27 cellular contexts compared by ENCODE assay signal in genomic region chr2:88809216-88809615, GRCh38.
"Had no signal": no experiment of that assay in that cellular context is flagged by ENCODE, and none has a peak within 500 bp of the region (broad histone marks: within the 10 kb centered on the region; RNA-seq: fewer than 3 reads in every experiment).

No MANE protein-coding gene starts in this region.

- H3K27me3 ChIP-seq: ascending aorta, breast epithelium, cardiac muscle cell, colonic mucosa, foreskin keratinocyte had no signal

- DNase-seq: activated CD4-positive, alpha-beta memory T cell treated with anti-CD3 and anti-CD28 coated beads, Interleukin-2, amount 10 ng/mL, durations not matched to agents 7 days and 5 days; activated CD4-positive, alpha-beta T cell treated with anti-CD3 and anti-CD28 coated beads for 36 hours; activated CD4-positive, CD25-positive, alpha-beta regulatory T cell; activated CD4-positive, CD25-positive, alpha-beta regulatory T cell treated with anti-CD3 and anti-CD28 coated beads, Interleukin-2, amount 50 U/mL, for 72 hours; activated CD8-positive, alpha-beta memory T cell treated with anti-CD3 and anti-CD28 coated beads, Interleukin-2, amount 50 U/mL, for 48 hours; activated gamma-delta T cell; activated naive CD4-positive, alpha-beta T cell; activated naive CD4-positive, alpha-beta T cell treated with anti-CD3 and anti-CD28 coated beads, Interleukin-2, amount 10 ng/mL, durations not matched to agents 7 days and 5 days; activated naive CD8-positive, alpha-beta T cell treated with anti-CD3 and anti-CD28 coated beads, Interleukin-2, amount 10 ng/mL, durations not matched to agents 7 days and 5 days; activated T-cell treated with anti-CD3 and anti-CD28 coated beads for 4 hours; activated T-cell treated with anti-CD3 and anti-CD28 coated beads, Interleukin-2, amount 50 U/mL, for 24 hours; activated T-cell treated with anti-CD3 and anti-CD28 coated beads, Interleukin-2, amount 50 U/mL, for 72 hours; central memory CD4-positive, alpha-beta T cell; cerebellar nuclear complex; colonic mucosa; effector CD8-positive, alpha-beta T cell; gastrocnemius medialis; glutamatergic neuron; heart left ventricle; T-helper 2 cell had no signal

- H3K4me3 Mint-ChIP-seq: activated CD4-positive, alpha-beta memory T cell treated with anti-CD3 and anti-CD28 coated beads, Interleukin-2, amount 10 ng/mL, durations not matched to agents 7 days and 5 days; activated CD4-positive, alpha-beta T cell treated with anti-CD3 and anti-CD28 coated beads for 36 hours; activated CD4-positive, alpha-beta T cell treated with anti-CD3 and anti-CD28 coated beads, Interleukin-2, amount 10 ng/mL, durations not matched to agents 24 days and 14 days; activated naive CD4-positive, alpha-beta T cell treated with anti-CD3 and anti-CD28 coated beads, Interleukin-2, amount 10 ng/mL, durations not matched to agents 7 days and 5 days; activated naive CD8-positive, alpha-beta T cell treated with anti-CD3 and anti-CD28 coated beads, Interleukin-2, amount 10 ng/mL, durations not matched to agents 7 days and 5 days; activated T-cell treated with anti-CD3 and anti-CD28 coated beads, Interleukin-2, amount 50 U/mL, for 24 hours; activated T-cell treated with anti-CD3 and anti-CD28 coated beads, Interleukin-2, amount 50 U/mL, for 72 hours; brain had no signal

- H3K9me3 ChIP-seq: ascending aorta, breast epithelium, colonic mucosa, gastrocnemius medialis, heart left ventricle had no signal

- H3K27ac Mint-ChIP-seq: activated CD4-positive, alpha-beta memory T cell treated with anti-CD3 and anti-CD28 coated beads, Interleukin-2, amount 10 ng/mL, durations not matched to agents 7 days and 5 days; activated CD4-positive, alpha-beta T cell treated with anti-CD3 and anti-CD28 coated beads for 36 hours; activated CD4-positive, alpha-beta T cell treated with anti-CD3 and anti-CD28 coated beads, Interleukin-2, amount 10 ng/mL, durations not matched to agents 24 days and 14 days; activated naive CD4-positive, alpha-beta T cell treated with anti-CD3 and anti-CD28 coated beads, Interleukin-2, amount 10 ng/mL, durations not matched to agents 7 days and 5 days; activated naive CD4-positive, alpha-beta T cell treated with anti-CD3 and anti-CD28 coated beads, Interleukin-2, amount 50 U/mL, for 72 hours; activated naive CD8-positive, alpha-beta T cell treated with anti-CD3 and anti-CD28 coated beads, Interleukin-2, amount 10 ng/mL, durations not matched to agents 7 days and 5 days; activated T-cell treated with anti-CD3 and anti-CD28 coated beads, Interleukin-2, amount 50 U/mL, for 24 hours; activated T-cell treated with anti-CD3 and anti-CD28 coated beads, Interleukin-2, amount 50 U/mL, for 72 hours; brain had no signal

- H3K4me1 ChIP-seq: ascending aorta, breast epithelium, colonic mucosa, foreskin keratinocyte, gastrocnemius medialis, heart left ventricle had no signal

- H3K36me3 Mint-ChIP-seq: activated naive CD4-positive, alpha-beta T cell treated with anti-CD3 and anti-CD28 coated beads, Interleukin-2, amount 10 ng/mL, durations not matched to agents 7 days and 5 days; activated naive CD8-positive, alpha-beta T cell treated with anti-CD3 and anti-CD28 coated beads, Interleukin-2, amount 10 ng/mL, durations not matched to agents 7 days and 5 days; brain had no signal

- H3K9me3 Mint-ChIP-seq: activated CD4-positive, alpha-beta memory T cell treated with anti-CD3 and anti-CD28 coated beads, Interleukin-2, amount 10 ng/mL, durations not matched to agents 7 days and 5 days; activated CD4-positive, alpha-beta T cell treated with anti-CD3 and anti-CD28 coated beads, Interleukin-2, amount 10 ng/mL, durations not matched to agents 24 days and 14 days; activated naive CD4-positive, alpha-beta T cell treated with anti-CD3 and anti-CD28 coated beads, Interleukin-2, amount 10 ng/mL, durations not matched to agents 7 days and 5 days had no signal

- H3K36me3 ChIP-seq: ascending aorta, breast epithelium, cardiac muscle cell, colonic mucosa, gastrocnemius medialis, heart left ventricle had no signal

- H3K4me3 ChIP-seq: ascending aorta, breast epithelium, cardiac muscle cell, colonic mucosa, gastrocnemius medialis, heart left ventricle had no signal

- H3K27ac ChIP-seq: ascending aorta, breast epithelium, cardiac muscle cell, colonic mucosa, foreskin keratinocyte, gastrocnemius medialis, heart left ventricle had no signal

- H3K4me1 Mint-ChIP-seq: activated CD4-positive, alpha-beta memory T cell treated with anti-CD3 and anti-CD28 coated beads, Interleukin-2, amount 10 ng/mL, durations not matched to agents 7 days and 5 days; activated CD4-positive, alpha-beta T cell treated with anti-CD3 and anti-CD28 coated beads for 36 hours; activated CD4-positive, alpha-beta T cell treated with anti-CD3 and anti-CD28 coated beads, Interleukin-2, amount 10 ng/mL, durations not matched to agents 24 days and 14 days; activated naive CD4-positive, alpha-beta T cell treated with anti-CD3 and anti-CD28 coated beads, Interleukin-2, amount 10 ng/mL, durations not matched to agents 7 days and 5 days; activated naive CD8-positive, alpha-beta T cell treated with anti-CD3 and anti-CD28 coated beads, Interleukin-2, amount 10 ng/mL, durations not matched to agents 7 days and 5 days had no signal

- ATAC-seq: activated CD4-positive, alpha-beta T cell treated with anti-CD3 and anti-CD28 coated beads for 36 hours; activated naive CD4-positive, alpha-beta T cell treated with anti-CD3 and anti-CD28 coated beads, Interleukin-2, amount 50 U/mL, for 72 hours; activated T-cell treated with anti-CD3 and anti-CD28 coated beads, Interleukin-2, amount 50 U/mL, for 72 hours; gastrocnemius medialis; heart left ventricle had no signal
